In the genomic region with DNA sequence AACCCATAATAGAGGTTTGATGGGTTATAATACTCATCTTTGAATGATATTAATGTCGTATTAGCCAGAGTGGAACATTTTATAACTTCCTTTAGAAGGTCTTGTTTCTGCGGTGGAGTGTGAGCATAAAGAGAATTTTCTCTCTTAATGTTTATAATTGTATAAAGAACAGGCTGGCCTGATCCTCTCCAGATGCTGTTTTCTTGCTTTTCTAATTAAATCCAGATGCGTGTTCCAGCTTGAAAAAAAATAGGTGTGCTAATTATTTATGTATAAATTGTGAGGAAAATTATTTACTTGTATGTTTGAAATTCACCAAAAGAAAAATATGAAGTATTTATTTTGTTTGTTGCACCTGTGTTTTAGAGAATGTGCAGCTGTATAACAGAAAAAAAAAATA, we compare ENCODE assay signal across 17 cellular contexts.
A peak's percentile ranks its signal among the peaks of the same experiment; 100 is the strongest.
DNase-seq lines count a peak whose midpoint lies in the region; ATAC-seq and TF ChIP-seq lines count a peak whose summit lies in the region.
"Had no signal": no experiment of that assay in that cellular context is flagged by ENCODE, and none has a peak within 500 bp of the region (broad histone marks: within the 10 kb centered on the region; RNA-seq: fewer than 3 reads in every experiment).

No MANE protein-coding gene starts in this region.

- intact Hi-C loops in A673 (cut with micrococcal nuclease; ENCODE audit: unreplicated experiment) (no loop called here), left ventricle myocardium inferior (cut with micrococcal nuclease) (no loop called here)

- H3K4me3 ChIP-seq in A673 (ENCODE audit: low read depth, low read length, poor library complexity, severe bottlenecking): no peak overlapping the region
- H3K4me3 ChIP-seq in adipocyte (ENCODE audit: low read length): no peak overlapping the region
- H3K4me3 ChIP-seq in fibroblast of villous mesenchyme (ENCODE audit: low read depth, low read length): no peak overlapping the region
- H3K4me3 ChIP-seq in left ventricle myocardium inferior: no peak overlapping the region
- H3K4me3 ChIP-seq: BLaER1 treated with 17β-estradiol and CSF1 and Interleukin-3, amounts not matched to agents 10 nM and 100 nM; GM12878; K562 had no signal

- no TSS peak for BruUV-seq in A673 (replicated peaks; lab: Mats Ljungman, UMichigan)

- H3K9ac ChIP-seq in adipocyte (ENCODE audit: low read length): no peak overlapping the region
- H3K9ac ChIP-seq: BLaER1 treated with 17β-estradiol and CSF1 and Interleukin-3, amounts not matched to agents 10 nM and 100 nM had no signal

- CTCF ChIA-PET in A673 (lab: Charles Lee): no interaction called here

- H3K4me1 ChIP-seq in A673 (ENCODE audit: insufficient read depth, low read length, poor library complexity, severe bottlenecking) (peaks cover 16% of the 10 kb centered on the region), adipocyte (ENCODE audit: control insufficient read depth, insufficient read depth, low read length) (no peaks in the 10 kb centered on the region), left ventricle myocardium inferior (no peaks in the 10 kb centered on the region)
- H3K4me1 ChIP-seq: BLaER1 treated with 17β-estradiol and CSF1 and Interleukin-3, amounts not matched to agents 10 nM and 100 nM had no signal

- POLR2A ChIA-PET in A673 (lab: Charles Lee; ENCODE audit: low non-redundant PET): no interaction called here

- TF ChIP-seq CTCF in A673 (conservative IDR thresholded peaks at IDR 0.05; ENCODE audit: low read depth, low read length): no peak
- TF ChIP-seq CTCF in fibroblast of villous mesenchyme (IDR thresholded peaks at IDR 0.05; ENCODE audit: insufficient read depth, low read depth, low read length): no peak
- TF ChIP-seq CTCF in left ventricle myocardium inferior (IDR thresholded peaks at IDR 0.05; ENCODE audit: borderline replicate concordance): no peak

- H3K27me3 ChIP-seq in A673 (replicated peaks; ENCODE audit: insufficient read depth, low read depth, low read length, poor library complexity) (no peaks in the 10 kb centered on the region), adipocyte (replicated peaks; ENCODE audit: control insufficient read depth, insufficient read depth, low read length) (no peaks in the 10 kb centered on the region), left ventricle myocardium inferior (ENCODE audit: low read depth) (no peaks in the 10 kb centered on the region)
- H3K27me3 ChIP-seq: BLaER1 treated with 17β-estradiol and CSF1 and Interleukin-3, amounts not matched to agents 10 nM and 100 nM had no signal

- no peak for ATAC-seq in GM21717 (IDR thresholded peaks at IDR 0.05; ENCODE audit: unreplicated experiment)
- no peak for ATAC-seq in HG03469 (IDR thresholded peaks at IDR 0.05; ENCODE audit: unreplicated experiment)
- ATAC-seq: CD8-positive, alpha-beta T cell; GM12878; K562 had no signal

- DNase-seq in A673 (ENCODE audit: low spot score) (peak; percentile 37), SK-N-DZ (ENCODE audit: low spot score) (peak; percentile 60), adipocyte (ENCODE audit: low read depth) (peak; percentile 1), fibroblast of villous mesenchyme (ENCODE audit: low read depth) (peak; percentile 0), left ventricle myocardium inferior (no peak)
- DNase-seq: 8988T; Calu3; CD8-positive, alpha-beta T cell; DND-41; EL; H9; IMR-90 had no signal

- H3K27ac ChIP-seq in A673 (ENCODE audit: low read depth, low read length, poor library complexity, severe bottlenecking): peak overlapping the region; percentile 6
- H3K27ac ChIP-seq in left ventricle myocardium inferior (replicated peaks): no peak overlapping the region
- H3K27ac ChIP-seq: BLaER1 treated with 17β-estradiol and CSF1 and Interleukin-3, amounts not matched to agents 10 nM and 100 nM had no signal

- H3K36me3 ChIP-seq in A673 (ENCODE audit: insufficient read depth, low read length, poor library complexity, severe bottlenecking) (no peaks in the 10 kb centered on the region), adipocyte (ENCODE audit: control insufficient read depth, insufficient read depth, low read length, severe bottlenecking) (no peaks in the 10 kb centered on the region), left ventricle myocardium inferior (no peaks in the 10 kb centered on the region)
- H3K36me3 ChIP-seq: BLaER1 treated with 17β-estradiol and CSF1 and Interleukin-3, amounts not matched to agents 10 nM and 100 nM had no signal

- no peaks in the 10 kb centered on the region for H3K9me3 ChIP-seq in A673 (ENCODE audit: low read depth, low read length, poor library complexity, severe bottlenecking)
- no peaks in the 10 kb centered on the region for H3K9me3 ChIP-seq in adipocyte (ENCODE audit: control insufficient read depth, low read length)
- no peaks in the 10 kb centered on the region for H3K9me3 ChIP-seq in left ventricle myocardium inferior (replicated peaks)
- H3K9me3 ChIP-seq: BLaER1 treated with 17β-estradiol and CSF1 and Interleukin-3, amounts not matched to agents 10 nM and 100 nM had no signal
